In the genomic region with DNA sequence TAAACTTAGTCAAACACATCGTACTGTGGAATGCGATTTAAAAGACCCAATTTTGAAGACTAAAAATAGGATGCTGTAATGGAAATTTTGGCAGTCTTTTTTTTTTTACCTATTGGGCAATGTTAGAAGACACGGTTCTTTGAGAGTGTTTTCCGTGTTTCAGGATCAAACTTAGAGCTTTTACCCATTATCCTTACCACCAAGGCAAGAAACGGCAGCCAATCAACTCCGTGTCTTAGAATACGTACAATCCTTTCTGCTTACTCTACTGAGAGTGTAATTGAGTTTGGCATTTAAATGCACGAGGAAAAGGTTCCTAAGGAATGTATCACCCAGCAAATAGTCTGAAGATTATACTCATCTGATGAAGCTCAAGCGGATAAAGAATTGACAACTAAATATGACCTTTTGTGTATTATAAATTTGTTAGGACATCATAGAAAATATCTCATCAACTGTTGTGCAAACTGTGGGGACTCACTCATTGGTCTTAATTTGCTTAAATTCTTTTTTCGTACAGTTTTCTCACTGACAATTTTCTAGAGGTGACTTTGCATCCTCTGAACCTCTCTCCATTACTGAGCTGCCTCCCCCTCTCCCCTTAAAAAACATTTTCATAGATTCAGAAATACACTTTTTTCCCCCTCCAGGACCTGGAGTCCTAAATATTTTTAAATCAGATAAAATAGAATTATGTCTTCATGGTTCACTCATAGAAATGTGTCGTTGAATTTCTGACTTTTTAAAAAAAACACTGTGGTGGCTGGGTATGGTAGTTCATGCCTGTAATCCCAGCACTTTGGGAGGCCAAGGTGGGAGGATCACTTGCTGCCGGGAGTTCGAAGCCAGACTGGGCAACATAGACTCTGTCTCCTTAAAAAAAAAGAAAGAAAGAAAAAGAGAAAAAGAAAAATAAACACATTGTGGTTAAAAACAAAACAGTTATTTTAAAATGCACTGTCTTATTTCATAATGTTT, we compare ENCODE assay signal across 8 cellular contexts. TPM values are rescaled to one million over a fixed set of nuclear protein-coding genes. Genes with fewer than 3 reads are reported as not detected.
DNase-seq lines count a peak whose midpoint lies in the region; ATAC-seq and TF ChIP-seq lines count a peak whose summit lies in the region.

No MANE protein-coding gene starts in this region.

- TF ChIP-seq POLR2A in body of pancreas (IDR thresholded peaks at IDR 0.05) (no peak), tibial nerve (IDR thresholded peaks at IDR 0.05) (no peak)

- H3K4me1 ChIP-seq in body of pancreas (peaks cover 37% of the 10 kb centered on the region), liver (ENCODE audit: control insufficient read depth in 4 of 4, insufficient read depth in 4 of 4, low read length in 3 of 4) (peaks cover 3 to 28% (median 17%) of the 10 kb centered on the region in 4 donors), tibial nerve (peaks cover 3 to 58% (median 27%) of the 10 kb centered on the region in 4 donors)

- TF ChIP-seq RAD21 in liver (IDR thresholded peaks at IDR 0.05) = no peak

- H3K36me3 ChIP-seq in body of pancreas (replicated peaks in 1 of 2; ENCODE audit: insufficient read depth in 1 of 2, low read depth in 2 of 2) (no peaks in the 10 kb centered on the region), liver (ENCODE audit: control insufficient read depth in 4 of 4, insufficient read depth in 3 of 4, low read depth in 1 of 4, low read length in 3 of 4) (peaks cover 0 to 3% (median 1%) of the 10 kb centered on the region in 4 donors), tibial nerve (peaks cover 0 to 10% (median 2%) of the 10 kb centered on the region in 3 donors)

- 18% methylated on average over 13 of the region's 13 CpGs for WGBS in body of pancreas, 2 donors
- WGBS in liver = 24% methylated on average over 13 of the region's 13 CpGs
- 20 to 22% methylated on average over 13 of the region's 13 CpGs for WGBS in tibial nerve, 2 donors

- no peak for ATAC-seq in body of pancreas
- no peak for ATAC-seq in HG03565 (IDR thresholded peaks at IDR 0.05; ENCODE audit: unreplicated experiment)

- no peak for TF ChIP-seq CTCF in body of pancreas (IDR thresholded peaks at IDR 0.05)
- no peak for TF ChIP-seq CTCF in liver (IDR thresholded peaks at IDR 0.05; ENCODE audit: low read depth, low read length, missing input control)
- TF ChIP-seq CTCF in tibial nerve (IDR thresholded peaks at IDR 0.05) = no peak

- no peak for TF ChIP-seq EP300 in tibial nerve (IDR thresholded peaks at IDR 0.05)

- H3K27me3 ChIP-seq in body of pancreas (no peaks in the 10 kb centered on the region), liver (ENCODE audit: control insufficient read depth in 4 of 4, insufficient read depth in 4 of 4, low read length in 3 of 4) (no peaks in the 10 kb centered on the region), tibial nerve (no peaks in the 10 kb centered on the region)

- DNase-seq in NCI-H748 (lab: John Stamatoyannopoulos, UW; ENCODE audit: unreplicated experiment) (peak; percentile 15), NCI-H748 treated with DMSO at 0.1 percent for 48 hours (lab: John Stamatoyannopoulos, UW) (no peak), NCI-H226 (peak; percentile 44), body of pancreas (no peak), tibial nerve (ENCODE audit: low spot score in 2 of 2) (no peak), NCI-H2107 (lab: John Stamatoyannopoulos, UW) (no peak)

- H3K4me3 ChIP-seq in body of pancreas = peak overlapping the region in 1 of 2 donors; percentile 80
- H3K4me3 ChIP-seq in liver (ENCODE audit: low read depth in 1 of 3, low read length in 3 of 3) = peak overlapping the region; percentile 83 to 99 (median 93)
- H3K4me3 ChIP-seq in tibial nerve = peak overlapping the region; percentile 80 to 98 (median 92)

- peak overlapping the region; percentile 66 to 72 for H3K9ac ChIP-seq in liver (ENCODE audit: low read depth in 1 of 2, low read length in 2 of 2)

- intact Hi-C loops in body of pancreas (cut with DNase I) = no loop called here

- H3K9me3 ChIP-seq in body of pancreas (no peaks in the 10 kb centered on the region), liver (ENCODE audit: control insufficient read depth in 4 of 4, low read length in 3 of 4) (no peaks in the 10 kb centered on the region), tibial nerve (no peaks in the 10 kb centered on the region)

- H3K27ac ChIP-seq in body of pancreas = peak overlapping the region in 3 of 4 donors; percentile 93 to 96 (median 93)
- peak overlapping the region; percentile 92 to 96 for H3K27ac ChIP-seq in liver (ENCODE audit: low read depth in 1 of 2, low read length in 2 of 2)
- peak overlapping the region; percentile 76 to 95 (median 94) for H3K27ac ChIP-seq in tibial nerve

TF ChIP-seq in liver, 16 proteins besides CTCF, POLR2A, EP300 and RAD21:
- TF ChIP-seq EGR1 (IDR thresholded peaks at IDR 0.05; ENCODE audit: low read depth in 2 of 2) (no peak), RXRA (IDR thresholded peaks at IDR 0.05) (no peak), HNF4A (conservative IDR thresholded peaks at IDR 0.05) (no peak), GABPA (IDR thresholded peaks at IDR 0.05 in 1 of 2, conservative IDR thresholded peaks at IDR 0.05 in 1 of 2) (no peak), JUND (IDR thresholded peaks at IDR 0.05) (no peak), NR2F2 (IDR thresholded peaks at IDR 0.05) (no peak), FOXA2 (IDR thresholded peaks at IDR 0.05) (no peak), FOXA1 (IDR thresholded peaks at IDR 0.05) (no peak), SP1 (IDR thresholded peaks at IDR 0.05) (no peak), TAF1 (conservative IDR thresholded peaks at IDR 0.05) (no peak), HNF4G (IDR thresholded peaks at IDR 0.05) (no peak), YY1 (IDR thresholded peaks at IDR 0.05) (no peak)
- TF ChIP-seq, protein P1, sequence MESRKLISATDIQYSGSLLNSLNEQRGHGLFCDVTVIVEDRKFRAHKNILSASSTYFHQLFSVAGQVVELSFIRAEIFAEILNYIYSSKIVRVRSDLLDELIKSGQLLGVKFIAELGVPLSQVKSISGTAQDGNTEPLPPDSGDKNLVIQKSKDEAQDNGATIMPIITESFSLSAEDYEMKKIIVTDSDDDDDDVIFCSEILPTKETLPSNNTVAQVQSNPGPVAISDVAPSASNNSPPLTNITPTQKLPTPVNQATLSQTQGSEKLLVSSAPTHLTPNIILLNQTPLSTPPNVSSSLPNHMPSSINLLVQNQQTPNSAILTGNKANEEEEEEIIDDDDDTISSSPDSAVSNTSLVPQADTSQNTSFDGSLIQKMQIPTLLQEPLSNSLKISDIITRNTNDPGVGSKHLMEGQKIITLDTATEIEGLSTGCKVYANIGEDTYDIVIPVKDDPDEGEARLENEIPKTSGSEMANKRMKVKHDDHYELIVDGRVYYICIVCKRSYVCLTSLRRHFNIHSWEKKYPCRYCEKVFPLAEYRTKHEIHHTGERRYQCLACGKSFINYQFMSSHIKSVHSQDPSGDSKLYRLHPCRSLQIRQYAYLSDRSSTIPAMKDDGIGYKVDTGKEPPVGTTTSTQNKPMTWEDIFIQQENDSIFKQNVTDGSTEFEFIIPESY (IDR thresholded peaks at IDR 0.05) = no peak
- TF ChIP-seq, protein P2, sequence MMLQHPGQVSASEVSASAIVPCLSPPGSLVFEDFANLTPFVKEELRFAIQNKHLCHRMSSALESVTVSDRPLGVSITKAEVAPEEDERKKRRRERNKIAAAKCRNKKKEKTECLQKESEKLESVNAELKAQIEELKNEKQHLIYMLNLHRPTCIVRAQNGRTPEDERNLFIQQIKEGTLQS (IDR thresholded peaks at IDR 0.05) = no peak
- TF ChIP-seq, protein P3, sequence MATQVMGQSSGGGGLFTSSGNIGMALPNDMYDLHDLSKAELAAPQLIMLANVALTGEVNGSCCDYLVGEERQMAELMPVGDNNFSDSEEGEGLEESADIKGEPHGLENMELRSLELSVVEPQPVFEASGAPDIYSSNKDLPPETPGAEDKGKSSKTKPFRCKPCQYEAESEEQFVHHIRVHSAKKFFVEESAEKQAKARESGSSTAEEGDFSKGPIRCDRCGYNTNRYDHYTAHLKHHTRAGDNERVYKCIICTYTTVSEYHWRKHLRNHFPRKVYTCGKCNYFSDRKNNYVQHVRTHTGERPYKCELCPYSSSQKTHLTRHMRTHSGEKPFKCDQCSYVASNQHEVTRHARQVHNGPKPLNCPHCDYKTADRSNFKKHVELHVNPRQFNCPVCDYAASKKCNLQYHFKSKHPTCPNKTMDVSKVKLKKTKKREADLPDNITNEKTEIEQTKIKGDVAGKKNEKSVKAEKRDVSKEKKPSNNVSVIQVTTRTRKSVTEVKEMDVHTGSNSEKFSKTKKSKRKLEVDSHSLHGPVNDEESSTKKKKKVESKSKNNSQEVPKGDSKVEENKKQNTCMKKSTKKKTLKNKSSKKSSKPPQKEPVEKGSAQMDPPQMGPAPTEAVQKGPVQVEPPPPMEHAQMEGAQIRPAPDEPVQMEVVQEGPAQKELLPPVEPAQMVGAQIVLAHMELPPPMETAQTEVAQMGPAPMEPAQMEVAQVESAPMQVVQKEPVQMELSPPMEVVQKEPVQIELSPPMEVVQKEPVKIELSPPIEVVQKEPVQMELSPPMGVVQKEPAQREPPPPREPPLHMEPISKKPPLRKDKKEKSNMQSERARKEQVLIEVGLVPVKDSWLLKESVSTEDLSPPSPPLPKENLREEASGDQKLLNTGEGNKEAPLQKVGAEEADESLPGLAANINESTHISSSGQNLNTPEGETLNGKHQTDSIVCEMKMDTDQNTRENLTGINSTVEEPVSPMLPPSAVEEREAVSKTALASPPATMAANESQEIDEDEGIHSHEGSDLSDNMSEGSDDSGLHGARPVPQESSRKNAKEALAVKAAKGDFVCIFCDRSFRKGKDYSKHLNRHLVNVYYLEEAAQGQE (IDR thresholded peaks at IDR 0.05) = no peak
- TF ChIP-seq, protein P4, sequence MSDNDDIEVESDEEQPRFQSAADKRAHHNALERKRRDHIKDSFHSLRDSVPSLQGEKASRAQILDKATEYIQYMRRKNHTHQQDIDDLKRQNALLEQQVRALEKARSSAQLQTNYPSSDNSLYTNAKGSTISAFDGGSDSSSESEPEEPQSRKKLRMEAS (IDR thresholded peaks at IDR 0.05) = no peak

RNA-seq across cellular contexts. Expression of a gene that starts 1.3 kb away (rescaled TPM):
- total RNA-seq in body of pancreas = 10 to 100 TPM; 10.9 to 12.2 TPM
- 10 to 100 TPM; 12.7 to 36.3 TPM for total RNA-seq in liver
- 10 to 100 TPM in 1 of 2 donors, 1 to 10 TPM in 1; 6.1 to 11.6 TPM for polyA plus RNA-seq in liver
- total RNA-seq in tibial nerve = 10 to 100 TPM; 16.5 to 20.3 (median 17.9) TPM

RNA-seq across cellular contexts. Expression of a gene that starts 1.5 kb away (rescaled TPM):
- total RNA-seq in body of pancreas (1 to 10 TPM; 2.3 to 8.3 TPM), liver (10 to 100 TPM; 15.0 to 26.4 TPM), tibial nerve (1 to 10 TPM; 4.2 to 8.8 (median 7.6) TPM)
- polyA plus RNA-seq in liver = 10 to 100 TPM; 21.9 to 25.2 TPM

Comparison
In these comparisons a context has a peak if more than half of its experiments do, and no peak if none do; other contexts are left out.
1. DNase-seq: peak in NCI-H748 (single experiment) and NCI-H226 (single experiment); none in NCI-H748 treated with DMSO at 0.1 percent for 48 hours (single experiment), body of pancreas (0 of 4), tibial nerve (0 of 2) and NCI-H2107 (single experiment).
2. Peak in every context shown above with its lines, with median percentiles within 50 percentile points of each other: H3K27ac ChIP-seq.